2 cellular contexts compared by ENCODE assay signal in the genomic region with DNA sequence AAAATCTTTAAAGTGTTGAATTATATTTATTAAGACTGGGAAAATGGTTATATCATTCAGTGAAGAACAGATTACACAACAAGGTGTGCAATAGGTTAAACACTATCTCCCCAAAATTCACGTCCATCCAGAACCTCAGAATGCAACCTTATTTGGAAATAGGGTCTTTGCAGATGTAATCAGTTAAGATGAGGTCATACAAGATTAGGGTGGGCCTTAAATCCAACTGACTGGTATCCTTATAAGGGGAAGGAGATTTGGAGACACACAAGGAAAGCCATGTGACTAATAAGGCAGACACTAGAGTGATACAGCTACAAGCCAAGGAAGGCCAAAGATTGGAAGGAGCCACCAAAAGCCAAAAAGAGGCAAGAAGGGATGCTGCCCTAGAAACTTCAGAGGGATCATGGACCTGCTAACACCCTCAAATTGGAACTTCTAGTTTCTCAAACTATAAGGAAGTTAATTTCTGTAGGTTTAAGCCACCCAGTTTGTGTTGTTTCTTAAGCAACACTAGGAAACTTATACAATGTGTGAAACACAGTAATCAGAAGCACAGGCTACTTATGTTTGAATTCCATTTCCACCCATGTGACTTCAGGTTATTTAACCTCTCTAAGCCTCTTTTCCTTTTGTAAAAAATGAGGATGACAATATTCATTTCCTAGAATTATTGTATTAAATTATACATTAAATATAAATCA.
TF ChIP-seq lines count a peak whose summit lies in the region.

No MANE protein-coding gene starts in this region.

TF ChIP-seq in HCT116, 20 proteins besides CTCF, POLR2A, EP300 and RAD21:
- TF ChIP-seq FOSL1 (IDR thresholded peaks at IDR 0.05; ENCODE audit: low read depth) = no peak
- no peak for TF ChIP-seq JUND (IDR thresholded peaks at IDR 0.05)
- no peak for TF ChIP-seq ZFX (IDR thresholded peaks at IDR 0.05)
- TF ChIP-seq EZH2phosphoT487 (IDR thresholded peaks at IDR 0.05; ENCODE audit: borderline replicate concordance) = no peak
- no peak for TF ChIP-seq CEBPB (IDR thresholded peaks at IDR 0.05; ENCODE audit: low read depth)
- TF ChIP-seq TCF7L2 (IDR thresholded peaks at IDR 0.05; ENCODE audit: borderline replicate concordance, extremely low read depth, insufficient read depth, insufficient read length) = no peak
- TF ChIP-seq, protein P1, sequence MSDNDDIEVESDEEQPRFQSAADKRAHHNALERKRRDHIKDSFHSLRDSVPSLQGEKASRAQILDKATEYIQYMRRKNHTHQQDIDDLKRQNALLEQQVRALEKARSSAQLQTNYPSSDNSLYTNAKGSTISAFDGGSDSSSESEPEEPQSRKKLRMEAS (IDR thresholded peaks at IDR 0.05) = no peak
- TF ChIP-seq, protein P2, sequence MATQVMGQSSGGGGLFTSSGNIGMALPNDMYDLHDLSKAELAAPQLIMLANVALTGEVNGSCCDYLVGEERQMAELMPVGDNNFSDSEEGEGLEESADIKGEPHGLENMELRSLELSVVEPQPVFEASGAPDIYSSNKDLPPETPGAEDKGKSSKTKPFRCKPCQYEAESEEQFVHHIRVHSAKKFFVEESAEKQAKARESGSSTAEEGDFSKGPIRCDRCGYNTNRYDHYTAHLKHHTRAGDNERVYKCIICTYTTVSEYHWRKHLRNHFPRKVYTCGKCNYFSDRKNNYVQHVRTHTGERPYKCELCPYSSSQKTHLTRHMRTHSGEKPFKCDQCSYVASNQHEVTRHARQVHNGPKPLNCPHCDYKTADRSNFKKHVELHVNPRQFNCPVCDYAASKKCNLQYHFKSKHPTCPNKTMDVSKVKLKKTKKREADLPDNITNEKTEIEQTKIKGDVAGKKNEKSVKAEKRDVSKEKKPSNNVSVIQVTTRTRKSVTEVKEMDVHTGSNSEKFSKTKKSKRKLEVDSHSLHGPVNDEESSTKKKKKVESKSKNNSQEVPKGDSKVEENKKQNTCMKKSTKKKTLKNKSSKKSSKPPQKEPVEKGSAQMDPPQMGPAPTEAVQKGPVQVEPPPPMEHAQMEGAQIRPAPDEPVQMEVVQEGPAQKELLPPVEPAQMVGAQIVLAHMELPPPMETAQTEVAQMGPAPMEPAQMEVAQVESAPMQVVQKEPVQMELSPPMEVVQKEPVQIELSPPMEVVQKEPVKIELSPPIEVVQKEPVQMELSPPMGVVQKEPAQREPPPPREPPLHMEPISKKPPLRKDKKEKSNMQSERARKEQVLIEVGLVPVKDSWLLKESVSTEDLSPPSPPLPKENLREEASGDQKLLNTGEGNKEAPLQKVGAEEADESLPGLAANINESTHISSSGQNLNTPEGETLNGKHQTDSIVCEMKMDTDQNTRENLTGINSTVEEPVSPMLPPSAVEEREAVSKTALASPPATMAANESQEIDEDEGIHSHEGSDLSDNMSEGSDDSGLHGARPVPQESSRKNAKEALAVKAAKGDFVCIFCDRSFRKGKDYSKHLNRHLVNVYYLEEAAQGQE (IDR thresholded peaks at IDR 0.05; ENCODE audit: low read depth) = no peak
- TF ChIP-seq EGR1 (IDR thresholded peaks at IDR 0.05; ENCODE audit: low read depth) = no peak

TF ChIP-seq in GM12878, 131 proteins besides CTCF, POLR2A, EP300 and RAD21:
- TF ChIP-seq ATF7 (IDR thresholded peaks at IDR 0.05; ENCODE audit: low read depth) = peak; percentile 35; the same call in 1 of the 2 replicates
- TF ChIP-seq YBX1 (IDR thresholded peaks at IDR 0.05) = no peak
